Comparison of ENCODE assay signal across 7 cellular contexts in genomic region chr2:191218292-191218898, GRCh38. TPM values are rescaled to one million over a fixed set of nuclear protein-coding genes. Genes with fewer than 3 reads are reported as not detected.
DNase-seq lines count a peak whose midpoint lies in the region; ATAC-seq and TF ChIP-seq lines count a peak whose summit lies in the region.

No MANE protein-coding gene starts in this region.

- H3K36me3 Mint-ChIP-seq in activated CD4-positive, alpha-beta memory T cell treated with anti-CD3 and anti-CD28 coated beads, Interleukin-2, amount 10 ng/mL, durations not matched to agents 7 days and 5 days (ENCODE audit: low read depth) = no peaks in the 10 kb centered on the region

- H3K27ac Mint-ChIP-seq in activated CD4-positive, alpha-beta memory T cell treated with anti-CD3 and anti-CD28 coated beads, Interleukin-2, amount 10 ng/mL, durations not matched to agents 7 days and 5 days = no peak overlapping the region

- no peaks in the 10 kb centered on the region for H3K36me3 ChIP-seq in ovary
- no peaks in the 10 kb centered on the region for H3K36me3 ChIP-seq in suprapubic skin

- peak; percentile 46 for DNase-seq in NCI-H2171 treated with DMSO at 0.1 percent for 48 hours (lab: John Stamatoyannopoulos, UW)
- peak; percentile 28 for DNase-seq in activated CD4-positive, alpha-beta memory T cell treated with anti-CD3 and anti-CD28 coated beads, Interleukin-2, amount 10 ng/mL, durations not matched to agents 7 days and 5 days
- DNase-seq in foreskin melanocyte = peak; percentile 64
- DNase-seq in ovary = peak in 4 of 5 donors; percentile 15 to 59 (median 41)
- DNase-seq in suprapubic skin (ENCODE audit: low spot score in 2 of 2) = no peak

- H3K4me3 Mint-ChIP-seq in activated CD4-positive, alpha-beta memory T cell treated with anti-CD3 and anti-CD28 coated beads, Interleukin-2, amount 10 ng/mL, durations not matched to agents 7 days and 5 days = no peak overlapping the region

- H3K9me3 ChIP-seq in ovary (no peaks in the 10 kb centered on the region), suprapubic skin (no peaks in the 10 kb centered on the region)

- CTCF ChIA-PET in activated CD4-positive, alpha-beta memory T cell treated with anti-CD3 and anti-CD28 coated beads, Interleukin-2, amount 10 ng/mL, durations not matched to agents 7 days and 5 days (lab: Charles Lee) = interaction anchor here (0.5 to 2.6 kb wide), 9 partner anchors 9 to 170 kb away, joined by 3 to 16 read pairs (median 4); no protein-coding TSS in a partner anchor

- H3K27ac ChIP-seq in ovary (no peak overlapping the region), suprapubic skin (no peak overlapping the region)

- H3K4me1 Mint-ChIP-seq in activated CD4-positive, alpha-beta memory T cell treated with anti-CD3 and anti-CD28 coated beads, Interleukin-2, amount 10 ng/mL, durations not matched to agents 7 days and 5 days = peaks cover 15% of the 10 kb centered on the region

- H3K4me3 ChIP-seq in ovary (no peak overlapping the region), suprapubic skin (no peak overlapping the region)

- no peak for TF ChIP-seq POLR2A in ovary (IDR thresholded peaks at IDR 0.05)
- no peak for TF ChIP-seq POLR2A in suprapubic skin (IDR thresholded peaks at IDR 0.05)

- intact Hi-C loops in ovary (cut with DNase I) = no loop called here

- WGBS in ovary, 3 donors = 15 to 39% (median 20%) methylated on average over 5 of the region's 5 CpGs
- WGBS in suprapubic skin = 63% methylated on average over 5 of the region's 5 CpGs

- no peaks in the 10 kb centered on the region for H3K27me3 Mint-ChIP-seq in activated CD4-positive, alpha-beta memory T cell treated with anti-CD3 and anti-CD28 coated beads, Interleukin-2, amount 10 ng/mL, durations not matched to agents 7 days and 5 days

- no peak for TF ChIP-seq EP300 in ovary (IDR thresholded peaks at IDR 0.05)
- no peak for TF ChIP-seq EP300 in suprapubic skin (IDR thresholded peaks at IDR 0.05)

- POLR2A ChIA-PET in activated CD4-positive, alpha-beta memory T cell treated with anti-CD3 and anti-CD28 coated beads, Interleukin-2, amount 10 ng/mL, durations not matched to agents 7 days and 5 days (lab: Charles Lee) = no interaction called here

- peak; percentile 35 for ATAC-seq in HG02623 (IDR thresholded peaks at IDR 0.05; ENCODE audit: unreplicated experiment)

- H3K27me3 ChIP-seq in ovary (no peaks in the 10 kb centered on the region), suprapubic skin (no peaks in the 10 kb centered on the region)

- TF ChIP-seq CTCF in GM12874 (IDR thresholded peaks at IDR 0.05; ENCODE audit: insufficient read depth, low read depth, low read length) (peak; percentile 64), ovary (IDR thresholded peaks at IDR 0.05) (peak; percentile 28 to 43 (median 41)), suprapubic skin (IDR thresholded peaks at IDR 0.05) (peak in 1 of 2 donors; percentile 40)

- H3K4me1 ChIP-seq in ovary (ENCODE audit: insufficient read depth) (no peaks in the 10 kb centered on the region), suprapubic skin (peaks cover 7% of the 10 kb centered on the region)

- H3K9me3 Mint-ChIP-seq in activated CD4-positive, alpha-beta memory T cell treated with anti-CD3 and anti-CD28 coated beads, Interleukin-2, amount 10 ng/mL, durations not matched to agents 7 days and 5 days = no peaks in the 10 kb centered on the region

RNA-seq across cellular contexts. Expression of gene MYO1B, which starts 26.8 kb away (rescaled TPM):
- total RNA-seq in activated CD4-positive, alpha-beta memory T cell treated with anti-CD3 and anti-CD28 coated beads, Interleukin-2, amount 10 ng/mL, durations not matched to agents 7 days and 5 days = 1 to 10 TPM; 2.1 to 2.9 TPM
- total RNA-seq in ovary = 10 to 100 TPM; 17.6 to 34.7 (median 27.3) TPM
- polyA plus RNA-seq in ovary = 10 to 100 TPM; 15.8 to 32.1 TPM
- total RNA-seq in suprapubic skin = 10 to 100 TPM; 17.2 to 31.8 (median 28.8) TPM

Comparison
In these comparisons a context has a peak if more than half of its experiments do, and no peak if none do; other contexts are left out.
1. DNase-seq: peak in NCI-H2171 treated with DMSO at 0.1 percent for 48 hours (single experiment), activated CD4-positive, alpha-beta memory T cell treated with anti-CD3 and anti-CD28 coated beads, Interleukin-2, amount 10 ng/mL, durations not matched to agents 7 days and 5 days (single experiment), foreskin melanocyte (single experiment) and ovary (4 of 5); none in suprapubic skin (0 of 2).
2. RNA of gene MYO1B, which starts 26.8 kb away (total RNA-seq): 17.2 to 31.8 TPM in suprapubic skin and 17.6 to 34.7 TPM in ovary; 2.1 to 2.9 TPM in activated CD4-positive, alpha-beta memory T cell treated with anti-CD3 and anti-CD28 coated beads, Interleukin-2, amount 10 ng/mL, durations not matched to agents 7 days and 5 days; every median in the first group is over 4 times any median in the second.